ENCODE assay signal across 16 cellular contexts in genomic region chr4:100836929-100837328, GRCh38.
"Had no signal": no experiment of that assay in that cellular context is flagged by ENCODE, and none has a peak within 500 bp of the region (broad histone marks: within the 10 kb centered on the region; RNA-seq: fewer than 3 reads in every experiment).

No MANE protein-coding gene starts in this region.

- H3K9me3 ChIP-seq: body of pancreas, lower lobe of right lung, neutrophil had no signal

- ATAC-seq: activated CD8-positive, alpha-beta T cell treated with anti-CD3 and anti-CD28 coated beads for 36 hours; activated T-helper 17 cell treated with anti-CD3 and anti-CD28 coated beads, Interleukin-2, amount 50 U/mL, for 72 hours; body of pancreas; left cardiac atrium; lower lobe of right lung; natural killer cell had no signal

- H3K36me3 ChIP-seq: lower lobe of right lung, neutrophil had no signal

- DNase-seq: activated CD4-positive, alpha-beta T cell treated with anti-CD3 and anti-CD28 coated beads, Interleukin-2, amount 10 ng/mL, durations not matched to agents 24 days and 14 days; activated CD8-positive, alpha-beta T cell treated with anti-CD3 and anti-CD28 coated beads for 36 hours; activated naive CD4-positive, alpha-beta T cell; activated naive CD8-positive, alpha-beta T cell treated with anti-CD3 and anti-CD28 coated beads, Interleukin-2, amount 10 ng/mL, durations not matched to agents 7 days and 5 days; activated T-cell treated with anti-CD3 and anti-CD28 coated beads, Interleukin-2, amount 50 U/mL, for 1 hour; amygdala; body of pancreas; foreskin fibroblast; left cardiac atrium; lower lobe of right lung; natural killer cell; stimulated activated CD4-positive, alpha-beta T cell treated with anti-CD3 and anti-CD28 coated beads, Interleukin-1b, Interleukin-23, amount 100 ng/mL, for 48 hours had no signal

- H3K4me3 ChIP-seq: body of pancreas, hepatocyte, lower lobe of right lung had no signal

- H3K27me3 ChIP-seq: body of pancreas, hepatocyte, neutrophil had no signal

- H3K27ac ChIP-seq: body of pancreas, hepatocyte, lower lobe of right lung, neutrophil, parathyroid adenoma had no signal

- H3K4me1 ChIP-seq: body of pancreas, lower lobe of right lung, parathyroid adenoma had no signal
